Comparison of ENCODE assay signal across 1 cellular context in the genomic region with DNA sequence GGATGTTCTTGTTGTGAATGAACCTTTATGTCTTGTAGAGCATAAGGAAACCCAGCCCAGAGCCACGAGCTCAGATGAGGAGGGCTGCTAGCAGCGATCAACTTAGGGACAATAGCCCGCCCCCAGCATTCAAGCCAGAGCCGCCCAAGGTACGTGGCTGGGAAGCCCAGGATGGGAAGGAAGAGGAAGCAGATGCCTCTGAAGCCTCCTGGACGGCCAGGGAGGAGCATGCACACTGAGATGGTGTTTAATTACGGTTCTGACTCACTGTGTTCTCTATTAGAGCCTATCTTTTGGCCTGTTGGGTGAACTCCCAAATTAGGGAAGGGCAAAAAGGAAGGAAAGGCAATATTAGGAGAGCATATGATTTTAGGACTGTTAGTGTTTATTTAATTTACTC.
TF ChIP-seq lines count a peak whose summit lies in the region.

No MANE protein-coding gene starts in this region.

TF ChIP-seq in SK-N-SH treated with all-trans-retinoic acid at 6 μM for 48 hours, 23 proteins besides CTCF, POLR2A, EP300 and RAD21 (continued from another document):
- TF ChIP-seq PPARA (CRISPR knock-in tag; IDR thresholded peaks at IDR 0.05; ENCODE audit: borderline replicate concordance): no peak
